Comparison of ENCODE assay signal across 8 cellular contexts in the genomic region with DNA sequence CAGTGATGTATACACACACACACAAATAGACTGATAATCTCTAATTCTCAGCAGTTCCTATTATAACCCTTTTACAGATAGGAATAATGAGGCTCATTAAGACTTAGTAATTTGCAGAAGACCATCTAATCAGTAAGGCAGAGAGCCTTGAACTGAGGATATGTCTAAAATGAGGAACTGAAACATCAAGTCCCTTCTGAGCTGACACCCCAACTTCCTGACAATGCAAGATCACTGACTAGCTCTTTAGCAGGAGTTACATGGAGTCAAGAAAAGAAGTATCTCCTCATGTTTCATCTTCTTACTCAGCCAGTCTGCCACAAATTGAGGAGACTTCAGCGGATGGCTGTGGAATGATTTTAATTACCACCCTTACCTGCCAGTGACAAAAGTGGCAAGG.
DNase-seq lines count a peak whose midpoint lies in the region; ATAC-seq and TF ChIP-seq lines count a peak whose summit lies in the region.

No MANE protein-coding gene starts in this region.

- H3K36me3 ChIP-seq in BLaER1 treated with 17β-estradiol and CSF1 and Interleukin-3, amounts not matched to agents 10 nM and 100 nM, result no peaks in the 10 kb centered on the region
- H3K36me3 ChIP-seq in gastrocnemius medialis, result no peaks in the 10 kb centered on the region
- no peaks in the 10 kb centered on the region for H3K36me3 ChIP-seq in right atrium auricular region
- H3K36me3 ChIP-seq in uterus, result no peaks in the 10 kb centered on the region

- in situ Hi-C loops in gastrocnemius medialis (cut with MboI; ENCODE audit: low sequenced_read_pairs in 4 of 4), result no loop called here

- H4K20me1 ChIP-seq in BLaER1 treated with 17β-estradiol and CSF1 and Interleukin-3, amounts not matched to agents 10 nM and 100 nM, result no peaks in the 10 kb centered on the region

- DNase-seq in MV-4-11 (lab: John Stamatoyannopoulos, UW) (peak; percentile 76), gastrocnemius medialis (no peak), right atrium auricular region (ENCODE audit: low spot score) (no peak), uterus (no peak)
- DNase-seq in activated T-helper 2 cell treated with anti-CD3 and anti-CD28 coated beads, Interferon-gamma antibody, Interleukin-2, Interleukin-4, amounts not matched to agents 10 μg/mL and 5 μg/mL and 100 μg/mL, durations not matched to agents 14 hours and 24 hours and 36 hours (ENCODE audit: low spot score), result no peak

- no peak overlapping the region for H3K4me3 Mint-ChIP-seq in activated T-helper 2 cell treated with anti-CD3 and anti-CD28 coated beads, Interferon-gamma antibody, Interleukin-2, Interleukin-4, amounts not matched to agents 10 μg/mL and 5 μg/mL and 100 μg/mL, durations not matched to agents 14 hours and 24 hours and 36 hours (ENCODE audit: low read depth)

- intact Hi-C loops in activated T-helper 2 cell treated with anti-CD3 and anti-CD28 coated beads, Interferon-gamma antibody, Interleukin-2, Interleukin-4, amounts not matched to agents 10 μg/mL and 5 μg/mL and 100 μg/mL, durations not matched to agents 14 hours and 24 hours and 36 hours (cut with micrococcal nuclease), result no loop called here
- intact Hi-C loops in gastrocnemius medialis (cut with DNase I; ENCODE audit: low total_unique reads), result no loop called here
- intact Hi-C loops in uterus (cut with DNase I; ENCODE audit: low total_unique reads), result no loop called here

- H3K4me2 ChIP-seq in BLaER1 treated with 17β-estradiol and CSF1 and Interleukin-3, amounts not matched to agents 10 nM and 100 nM, result peak overlapping the region; percentile 31 to 68 (median 61); a peak in 21 of 22 replicates

- H3K9ac ChIP-seq in BLaER1 treated with 17β-estradiol and CSF1 and Interleukin-3, amounts not matched to agents 10 nM and 100 nM, result no peak overlapping the region

- H3K4me1 Mint-ChIP-seq in activated T-helper 2 cell treated with anti-CD3 and anti-CD28 coated beads, Interferon-gamma antibody, Interleukin-2, Interleukin-4, amounts not matched to agents 10 μg/mL and 5 μg/mL and 100 μg/mL, durations not matched to agents 14 hours and 24 hours and 36 hours (ENCODE audit: low read depth), result no peaks in the 10 kb centered on the region

- TF ChIP-seq POLR2A in gastrocnemius medialis (IDR thresholded peaks at IDR 0.05) (no peak), uterus (IDR thresholded peaks at IDR 0.05) (no peak)

- no peaks in the 10 kb centered on the region for H3K36me3 Mint-ChIP-seq in activated T-helper 2 cell treated with anti-CD3 and anti-CD28 coated beads, Interferon-gamma antibody, Interleukin-2, Interleukin-4, amounts not matched to agents 10 μg/mL and 5 μg/mL and 100 μg/mL, durations not matched to agents 14 hours and 24 hours and 36 hours (ENCODE audit: low read depth)

- H3K27ac Mint-ChIP-seq in activated T-helper 2 cell treated with anti-CD3 and anti-CD28 coated beads, Interferon-gamma antibody, Interleukin-2, Interleukin-4, amounts not matched to agents 10 μg/mL and 5 μg/mL and 100 μg/mL, durations not matched to agents 14 hours and 24 hours and 36 hours, result no peak overlapping the region

- peak; percentile 99 for ATAC-seq in GM19395 (IDR thresholded peaks at IDR 0.05; ENCODE audit: unreplicated experiment)
- ATAC-seq in HG02973 (IDR thresholded peaks at IDR 0.05; ENCODE audit: unreplicated experiment), result peak; percentile 94
- ATAC-seq in gastrocnemius medialis, result no peak

- H3K4me1 ChIP-seq in BLaER1 treated with 17β-estradiol and CSF1 and Interleukin-3, amounts not matched to agents 10 nM and 100 nM, result peaks cover 7 to 17% (median 12%) of the 10 kb centered on the region in 10 experiments
- no peaks in the 10 kb centered on the region for H3K4me1 ChIP-seq in gastrocnemius medialis
- H3K4me1 ChIP-seq in right atrium auricular region, result no peaks in the 10 kb centered on the region
- no peaks in the 10 kb centered on the region for H3K4me1 ChIP-seq in uterus

- no peak overlapping the region for H3K4me3 ChIP-seq in BLaER1 treated with 17β-estradiol and CSF1 and Interleukin-3, amounts not matched to agents 10 nM and 100 nM
- H3K4me3 ChIP-seq in gastrocnemius medialis (no peak overlapping the region), right atrium auricular region (no peak overlapping the region), uterus (no peak overlapping the region)

- TF ChIP-seq CTCF in gastrocnemius medialis (IDR thresholded peaks at IDR 0.05 in 4 of 5, conservative IDR thresholded peaks at IDR 0.05 in 1 of 5) (no peak), right atrium auricular region (IDR thresholded peaks at IDR 0.05) (no peak), uterus (IDR thresholded peaks at IDR 0.05) (no peak)

- no peaks in the 10 kb centered on the region for H3K9me3 Mint-ChIP-seq in activated T-helper 2 cell treated with anti-CD3 and anti-CD28 coated beads, Interferon-gamma antibody, Interleukin-2, Interleukin-4, amounts not matched to agents 10 μg/mL and 5 μg/mL and 100 μg/mL, durations not matched to agents 14 hours and 24 hours and 36 hours

- no peaks in the 10 kb centered on the region for H3K27me3 Mint-ChIP-seq in activated T-helper 2 cell treated with anti-CD3 and anti-CD28 coated beads, Interferon-gamma antibody, Interleukin-2, Interleukin-4, amounts not matched to agents 10 μg/mL and 5 μg/mL and 100 μg/mL, durations not matched to agents 14 hours and 24 hours and 36 hours (ENCODE audit: low read depth)

- peak overlapping the region in 1 of 11 experiments; percentile 35; a peak in 1 of 22 replicates for H3K27ac ChIP-seq in BLaER1 treated with 17β-estradiol and CSF1 and Interleukin-3, amounts not matched to agents 10 nM and 100 nM
- H3K27ac ChIP-seq in gastrocnemius medialis (no peak overlapping the region), right atrium auricular region (no peak overlapping the region), uterus (no peak overlapping the region)

- H3K9me3 ChIP-seq in BLaER1 treated with 17β-estradiol and CSF1 and Interleukin-3, amounts not matched to agents 10 nM and 100 nM (replicated peaks in 1 of 11), result no peaks in the 10 kb centered on the region
- no peaks in the 10 kb centered on the region for H3K9me3 ChIP-seq in gastrocnemius medialis
- no peaks in the 10 kb centered on the region for H3K9me3 ChIP-seq in right atrium auricular region
- no peaks in the 10 kb centered on the region for H3K9me3 ChIP-seq in uterus

- H3K27me3 ChIP-seq in BLaER1 treated with 17β-estradiol and CSF1 and Interleukin-3, amounts not matched to agents 10 nM and 100 nM, result no peaks in the 10 kb centered on the region
- H3K27me3 ChIP-seq in gastrocnemius medialis (no peaks in the 10 kb centered on the region), right atrium auricular region (no peaks in the 10 kb centered on the region), uterus (no peaks in the 10 kb centered on the region)

Comparison
In these comparisons a context has a peak if more than half of its experiments do, and no peak if none do; other contexts are left out.
1. ATAC-seq: peak in GM19395 (single experiment) and HG02973 (single experiment); none in gastrocnemius medialis (0 of 2).